21 cellular contexts compared by ENCODE assay signal in genomic region chr18:68176901-68177300, GRCh38.
"Had no signal": no experiment of that assay in that cellular context is flagged by ENCODE, and none has a peak within 500 bp of the region (broad histone marks: within the 10 kb centered on the region; RNA-seq: fewer than 3 reads in every experiment).

No MANE protein-coding gene starts in this region.

- ATAC-seq: gastrocnemius medialis; heart right ventricle; naive thymus-derived CD8-positive, alpha-beta T cell; psoas muscle; right lobe of liver; stimulated activated naive B cell treated with anti-CD40 and anti-IgM and Interleukin-4, amounts not matched to agents 10 μg/mL and 1 μg/mL and 100 μg/mL, for 72 hours; stimulated activated naive CD8-positive, alpha-beta T cell treated with anti-CD3 and anti-CD28 coated beads, Interleukin-15, amount 100 ng/mL, for 72 hours; upper lobe of right lung had no signal

- DNase-seq: dorsolateral prefrontal cortex; effector CD8-positive, alpha-beta T cell; gastrocnemius medialis; heart right ventricle; hypothalamus; kidney glomerular epithelial cell; mammary epithelial cell; naive thymus-derived CD8-positive, alpha-beta T cell; psoas muscle; retina; right lobe of liver; spleen; stimulated activated CD4-positive, alpha-beta T cell treated with anti-CD3 and anti-CD28 coated beads, Interleukin-15, amount 100 ng/mL, for 24 hours; stimulated activated CD4-positive, alpha-beta T cell treated with anti-CD3 and anti-CD28 coated beads, Interleukin-1b, Interleukin-23, amount 100 ng/mL, for 48 hours; stimulated activated CD4-positive, alpha-beta T cell treated with anti-CD3 and anti-CD28 coated beads, Interleukin-4, amount 100 ng/mL, for 24 hours; stimulated activated naive B cell treated with anti-CD40 and anti-IgM and Interleukin-4, amounts not matched to agents 10 μg/mL and 1 μg/mL and 100 μg/mL, for 72 hours; stimulated activated naive CD8-positive, alpha-beta T cell treated with anti-CD3 and anti-CD28 coated beads, Interleukin-15, amount 100 ng/mL, for 72 hours; testis; upper lobe of right lung had no signal

- H3K4me3 ChIP-seq: dorsolateral prefrontal cortex, gastrocnemius medialis, heart right ventricle, psoas muscle, right lobe of liver, spleen, testis, tibial nerve, upper lobe of right lung, vagina had no signal
